In genomic region chr1:26321315-26322041, GRCh38 we compare ENCODE assay signal across 1 cellular context.
TF ChIP-seq lines count a peak whose summit lies in the region.

No MANE protein-coding gene starts in this region.

TF ChIP-seq in K562, 482 proteins besides CTCF, POLR2A, EP300 and RAD21 (continued from another document and continues in another):
- TF ChIP-seq ZHX1 (conservative IDR thresholded peaks at IDR 0.05; ENCODE audit: low read length) (no peak), ILK (tag; IDR thresholded peaks at IDR 0.05; ENCODE audit: borderline replicate concordance, low read depth) (no peak), MCM7 (IDR thresholded peaks at IDR 0.05) (no peak), ZNF318 (IDR thresholded peaks at IDR 0.05; ENCODE audit: borderline replicate concordance in 1 of 2, low read depth in 1 of 2) (no peak), TCF3 (CRISPR knock-in tag; IDR thresholded peaks at IDR 0.05) (no peak), MAZ (CRISPR knock-in tag; conservative IDR thresholded peaks at IDR 0.05 in 1 of 2, IDR thresholded peaks at IDR 0.05 in 1 of 2) (peak; percentile 82 to 86), PHF8 (IDR thresholded peaks at IDR 0.05; ENCODE audit: borderline replicate concordance, low read length) (no peak), XRCC3 (IDR thresholded peaks at IDR 0.05) (no peak), SNIP1 (IDR thresholded peaks at IDR 0.05; ENCODE audit: low read depth) (no peak), MTF1 (CRISPR knock-in tag; IDR thresholded peaks at IDR 0.05; ENCODE audit: borderline replicate concordance) (no peak), SMARCC2 (IDR thresholded peaks at IDR 0.05; ENCODE audit: low read depth) (no peak), ZNF224 (CRISPR knock-in tag; IDR thresholded peaks at IDR 0.05) (no peak), RBM39 (optimal IDR thresholded peaks at IDR 0.05; ENCODE audit: low read depth, low read length) (no peak), IRF1 (CRISPR knock-in tag; IDR thresholded peaks at IDR 0.05; ENCODE audit: borderline replicate concordance) (no peak), MEF2D (tag; conservative IDR thresholded peaks at IDR 0.05; ENCODE audit: low read depth) (no peak), U2AF1 (optimal IDR thresholded peaks at IDR 0.05; ENCODE audit: low read depth, low read length) (no peak), RB1 (IDR thresholded peaks at IDR 0.05; ENCODE audit: low read depth) (peak; percentile 71; the same call in 1 of the 2 replicates), BMI1 (IDR thresholded peaks at IDR 0.05; ENCODE audit: low read length) (no peak), AFF4 (CRISPR knock-in tag; IDR thresholded peaks at IDR 0.05) (no peak), ESRRB (CRISPR knock-in tag; IDR thresholded peaks at IDR 0.05; ENCODE audit: borderline replicate concordance) (no peak), ZNF174 (CRISPR knock-in tag; IDR thresholded peaks at IDR 0.05) (no peak), GTF2E2 (tag; IDR thresholded peaks at IDR 0.05) (no peak), TBP (optimal IDR thresholded peaks at IDR 0.05; ENCODE audit: low read depth, low read length) (peak; percentile 46), ZKSCAN8 (CRISPR knock-in tag; IDR thresholded peaks at IDR 0.05) (no peak), CHD2 (IDR thresholded peaks at IDR 0.05; ENCODE audit: low read depth, low read length) (peak; percentile 81), ZNF644 (tag; IDR thresholded peaks at IDR 0.05; ENCODE audit: low read depth) (no peak), DDX20 (tag; IDR thresholded peaks at IDR 0.05; ENCODE audit: low read depth) (no peak), CSDE1 (IDR thresholded peaks at IDR 0.05) (no peak), MECOM (CRISPR knock-in tag; IDR thresholded peaks at IDR 0.05) (no peak), BRD4 (IDR thresholded peaks at IDR 0.05) (no peak), NFRKB (IDR thresholded peaks at IDR 0.05; ENCODE audit: low read depth) (no peak), FOXM1 (IDR thresholded peaks at IDR 0.05; ENCODE audit: low read depth) (0 out of 2 replicates have a peak, but pooled peaks have one; percentile 40), FOXM1 (CRISPR knock-in tag; IDR thresholded peaks at IDR 0.05; ENCODE audit: low read depth) (0 out of 2 replicates have a peak, but pooled peaks have one; percentile 32)
- TF ChIP-seq, protein P1, sequence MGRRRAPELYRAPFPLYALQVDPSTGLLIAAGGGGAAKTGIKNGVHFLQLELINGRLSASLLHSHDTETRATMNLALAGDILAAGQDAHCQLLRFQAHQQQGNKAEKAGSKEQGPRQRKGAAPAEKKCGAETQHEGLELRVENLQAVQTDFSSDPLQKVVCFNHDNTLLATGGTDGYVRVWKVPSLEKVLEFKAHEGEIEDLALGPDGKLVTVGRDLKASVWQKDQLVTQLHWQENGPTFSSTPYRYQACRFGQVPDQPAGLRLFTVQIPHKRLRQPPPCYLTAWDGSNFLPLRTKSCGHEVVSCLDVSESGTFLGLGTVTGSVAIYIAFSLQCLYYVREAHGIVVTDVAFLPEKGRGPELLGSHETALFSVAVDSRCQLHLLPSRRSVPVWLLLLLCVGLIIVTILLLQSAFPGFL (CRISPR knock-in tag; IDR thresholded peaks at IDR 0.05), result no peak
- TF ChIP-seq, protein P2, sequence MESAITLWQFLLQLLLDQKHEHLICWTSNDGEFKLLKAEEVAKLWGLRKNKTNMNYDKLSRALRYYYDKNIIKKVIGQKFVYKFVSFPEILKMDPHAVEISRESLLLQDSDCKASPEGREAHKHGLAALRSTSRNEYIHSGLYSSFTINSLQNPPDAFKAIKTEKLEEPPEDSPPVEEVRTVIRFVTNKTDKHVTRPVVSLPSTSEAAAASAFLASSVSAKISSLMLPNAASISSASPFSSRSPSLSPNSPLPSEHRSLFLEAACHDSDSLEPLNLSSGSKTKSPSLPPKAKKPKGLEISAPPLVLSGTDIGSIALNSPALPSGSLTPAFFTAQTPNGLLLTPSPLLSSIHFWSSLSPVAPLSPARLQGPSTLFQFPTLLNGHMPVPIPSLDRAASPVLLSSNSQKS (CRISPR knock-in tag; IDR thresholded peaks at IDR 0.05), result no peak
- TF ChIP-seq, protein P3, sequence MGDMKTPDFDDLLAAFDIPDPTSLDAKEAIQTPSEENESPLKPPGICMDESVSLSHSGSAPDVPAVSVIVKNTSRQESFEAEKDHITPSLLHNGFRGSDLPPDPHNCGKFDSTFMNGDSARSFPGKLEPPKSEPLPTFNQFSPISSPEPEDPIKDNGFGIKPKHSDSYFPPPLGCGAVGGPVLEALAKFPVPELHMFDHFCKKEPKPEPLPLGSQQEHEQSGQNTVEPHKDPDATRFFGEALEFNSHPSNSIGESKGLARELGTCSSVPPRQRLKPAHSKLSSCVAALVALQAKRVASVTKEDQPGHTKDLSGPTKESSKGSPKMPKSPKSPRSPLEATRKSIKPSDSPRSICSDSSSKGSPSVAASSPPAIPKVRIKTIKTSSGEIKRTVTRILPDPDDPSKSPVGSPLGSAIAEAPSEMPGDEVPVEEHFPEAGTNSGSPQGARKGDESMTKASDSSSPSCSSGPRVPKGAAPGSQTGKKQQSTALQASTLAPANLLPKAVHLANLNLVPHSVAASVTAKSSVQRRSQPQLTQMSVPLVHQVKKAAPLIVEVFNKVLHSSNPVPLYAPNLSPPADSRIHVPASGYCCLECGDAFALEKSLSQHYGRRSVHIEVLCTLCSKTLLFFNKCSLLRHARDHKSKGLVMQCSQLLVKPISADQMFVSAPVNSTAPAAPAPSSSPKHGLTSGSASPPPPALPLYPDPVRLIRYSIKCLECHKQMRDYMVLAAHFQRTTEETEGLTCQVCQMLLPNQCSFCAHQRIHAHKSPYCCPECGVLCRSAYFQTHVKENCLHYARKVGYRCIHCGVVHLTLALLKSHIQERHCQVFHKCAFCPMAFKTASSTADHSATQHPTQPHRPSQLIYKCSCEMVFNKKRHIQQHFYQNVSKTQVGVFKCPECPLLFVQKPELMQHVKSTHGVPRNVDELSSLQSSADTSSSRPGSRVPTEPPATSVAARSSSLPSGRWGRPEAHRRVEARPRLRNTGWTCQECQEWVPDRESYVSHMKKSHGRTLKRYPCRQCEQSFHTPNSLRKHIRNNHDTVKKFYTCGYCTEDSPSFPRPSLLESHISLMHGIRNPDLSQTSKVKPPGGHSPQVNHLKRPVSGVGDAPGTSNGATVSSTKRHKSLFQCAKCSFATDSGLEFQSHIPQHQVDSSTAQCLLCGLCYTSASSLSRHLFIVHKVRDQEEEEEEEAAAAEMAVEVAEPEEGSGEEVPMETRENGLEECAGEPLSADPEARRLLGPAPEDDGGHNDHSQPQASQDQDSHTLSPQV (IDR thresholded peaks at IDR 0.05), result peak; percentile 60
